8 cellular contexts compared by ENCODE assay signal in genomic region chr16:22297871-22298733, GRCh38. TPM values are rescaled to one million over a fixed set of nuclear protein-coding genes. Genes with fewer than 3 reads are reported as not detected.
DNase-seq lines count a peak whose midpoint lies in the region; ATAC-seq, FAIRE-seq and TF ChIP-seq lines count a peak whose summit lies in the region.

No MANE protein-coding gene starts in this region.

- WGBS in spleen, 5 donors, result 0 to 1% (median 1%) methylated on average over 26 to 39 of the region's 39 CpGs

- TF ChIP-seq POLR2A in GM18505 (IDR thresholded peaks at IDR 0.05; ENCODE audit: borderline replicate concordance, extremely low read depth, insufficient read depth, insufficient read length) (peak; percentile 62), spleen (IDR thresholded peaks at IDR 0.05) (no peak)

- peaks cover 39% of the 10 kb centered on the region for H3K36me3 ChIP-seq in WERI-Rb-1
- H3K36me3 ChIP-seq in bronchial epithelial cell (ENCODE audit: control insufficient read depth, insufficient read depth, low read length), result peaks cover 5% of the 10 kb centered on the region
- peaks cover 0 to 21% (median 12%) of the 10 kb centered on the region in 6 donors for H3K36me3 ChIP-seq in spleen

- TF ChIP-seq CTCF in WERI-Rb-1 (IDR thresholded peaks at IDR 0.05; ENCODE audit: low read depth, low read length) (no peak), bronchial epithelial cell (IDR thresholded peaks at IDR 0.05; ENCODE audit: insufficient read depth, low read length, severe bottlenecking) (no peak), spleen (IDR thresholded peaks at IDR 0.05 in 8 of 11, conservative IDR thresholded peaks at IDR 0.05 in 3 of 11) (no peak)

- H3K4me3 ChIP-seq in WERI-Rb-1 (ENCODE audit: low read depth, low read length) (peak overlapping the region; percentile 98), bronchial epithelial cell (ENCODE audit: low read depth, low read length) (peak overlapping the region; percentile 74), spleen (peak overlapping the region; percentile 68 to 98 (median 93))

- intact Hi-C loops in spleen (cut with DNase I; ENCODE audit: low total_unique reads), result loop anchor here (5.0 kb wide), 1 partner anchor 91 kb away; the partner anchor contains the start of gene EEF2K

- H3K4me1 ChIP-seq in spleen, result peaks cover 12 to 54% (median 40%) of the 10 kb centered on the region in 6 donors

- FAIRE-seq in bronchial epithelial cell (lab: Jason Lieb, UNC), result no peak

- no peaks in the 10 kb centered on the region for H3K27me3 ChIP-seq in WERI-Rb-1 (ENCODE audit: insufficient read depth, low read depth, severe bottlenecking)
- H3K27me3 ChIP-seq in bronchial epithelial cell (ENCODE audit: control insufficient read depth, insufficient read depth, low read length), result no peaks in the 10 kb centered on the region
- H3K27me3 ChIP-seq in spleen (replicated peaks in 1 of 7), result no peaks in the 10 kb centered on the region

- no peaks in the 10 kb centered on the region for H3K9me3 ChIP-seq in WERI-Rb-1 (ENCODE audit: severe bottlenecking)
- H3K9me3 ChIP-seq in spleen, result no peaks in the 10 kb centered on the region

- ATAC-seq in GM18505 (IDR thresholded peaks at IDR 0.05; ENCODE audit: unreplicated experiment), result no peak
- ATAC-seq in HG03066 (IDR thresholded peaks at IDR 0.05; ENCODE audit: low read depth, unreplicated experiment), result peak; percentile 5
- ATAC-seq in HG03342 (IDR thresholded peaks at IDR 0.05; ENCODE audit: unreplicated experiment), result no peak

- H3K27ac ChIP-seq in WERI-Rb-1, result peak overlapping the region; percentile 90
- peak overlapping the region; percentile 78 to 93 (median 90) for H3K27ac ChIP-seq in spleen

- DNase-seq in NCI-H2171 treated with DMSO at 0.1 percent for 48 hours (lab: John Stamatoyannopoulos, UW) (peak; percentile 89), WERI-Rb-1 (peak; percentile 73), bronchial epithelial cell (ENCODE audit: low read depth) (peak; percentile 93), iris pigment epithelial cell (ENCODE audit: low read depth) (peak; percentile 92), spleen (peak; percentile 78)

RNA-seq across cellular contexts. Expression of gene POLR3E, which starts 0.9 kb away (rescaled TPM):
- total RNA-seq in bronchial epithelial cell (60.3 and 77.6 TPM in 2 replicates), spleen (10 to 100 TPM; 40.4 to 58.0 (median 52.2) TPM)
- polyA plus RNA-seq in spleen, result 10 to 100 TPM; 17.3 to 19.3 (median 18.8) TPM
